1 cellular context compared by ENCODE assay signal in genomic region chr12:65825573-65826512, GRCh38.
TF ChIP-seq lines count a peak whose summit lies in the region.

No MANE protein-coding gene starts in this region.

TF ChIP-seq in SK-N-SH treated with all-trans-retinoic acid at 6 μM for 48 hours, 23 proteins besides CTCF, POLR2A, EP300 and RAD21 (continued from another document):
- TF ChIP-seq TSHZ2 (CRISPR knock-in tag; IDR thresholded peaks at IDR 0.05) (no peak), CSDC2 (CRISPR knock-in tag; IDR thresholded peaks at IDR 0.05) (no peak), GLIS3 (CRISPR knock-in tag; IDR thresholded peaks at IDR 0.05) (no peak), SNAI2 (CRISPR knock-in tag; IDR thresholded peaks at IDR 0.05) (no peak), ESRRG (CRISPR knock-in tag; IDR thresholded peaks at IDR 0.05) (no peak), TCF4 (CRISPR knock-in tag; IDR thresholded peaks at IDR 0.05; ENCODE audit: borderline replicate concordance) (no peak), OSR1 (CRISPR knock-in tag; IDR thresholded peaks at IDR 0.05) (no peak), ZFP30 (CRISPR knock-in tag; IDR thresholded peaks at IDR 0.05) (no peak), CSRNP3 (CRISPR knock-in tag; IDR thresholded peaks at IDR 0.05) (no peak), ZFP3 (CRISPR knock-in tag; IDR thresholded peaks at IDR 0.05) (no peak), RARB (CRISPR knock-in tag; IDR thresholded peaks at IDR 0.05) (no peak)
